Comparison of ENCODE assay signal across 10 cellular contexts in genomic region chr15:64845826-64846225, GRCh38. TPM values are rescaled to one million over a fixed set of nuclear protein-coding genes. Genes with fewer than 3 reads are reported as not detected.
DNase-seq lines count a peak whose midpoint lies in the region; ATAC-seq, FAIRE-seq and TF ChIP-seq lines count a peak whose summit lies in the region.
"Had no signal": no experiment of that assay in that cellular context is flagged by ENCODE, and none has a peak within 500 bp of the region (broad histone marks: within the 10 kb centered on the region; RNA-seq: fewer than 3 reads in every experiment).

No MANE protein-coding gene starts in this region.

- H3K9me3 Mint-ChIP-seq in central memory CD8-positive, alpha-beta T cell: no peaks in the 10 kb centered on the region
- no peaks in the 10 kb centered on the region for H3K9me3 Mint-ChIP-seq in naive thymus-derived CD4-positive, alpha-beta T cell

- peaks cover 73% of the 10 kb centered on the region for H3K4me1 ChIP-seq in left ventricle myocardium inferior
- H3K4me1 ChIP-seq in naive thymus-derived CD4-positive, alpha-beta T cell (ENCODE audit: control insufficient read depth in 2 of 2, insufficient read depth in 2 of 2, low read length in 2 of 2): peaks cover 35 to 38% of the 10 kb centered on the region in 2 donors

- no peaks in the 10 kb centered on the region for H3K27me3 ChIP-seq in left ventricle myocardium inferior (ENCODE audit: low read depth)
- no peaks in the 10 kb centered on the region for H3K27me3 ChIP-seq in naive thymus-derived CD4-positive, alpha-beta T cell (ENCODE audit: control insufficient read depth in 2 of 2, insufficient read depth in 2 of 2, low read length in 2 of 2)

- no peaks in the 10 kb centered on the region for H3K27me3 Mint-ChIP-seq in central memory CD8-positive, alpha-beta T cell
- H3K27me3 Mint-ChIP-seq in naive thymus-derived CD4-positive, alpha-beta T cell: no peaks in the 10 kb centered on the region

- no peak for TF ChIP-seq CTCF in left ventricle myocardium inferior (IDR thresholded peaks at IDR 0.05; ENCODE audit: borderline replicate concordance)

- no peak for DNase-seq in left ventricle myocardium inferior
- no peak for DNase-seq in left ventricle myocardium superior
- DNase-seq in central memory CD8-positive, alpha-beta T cell (ENCODE audit: low spot score in 2 of 2): no peak
- no peak for DNase-seq in naive thymus-derived CD4-positive, alpha-beta T cell
- DNase-seq in frontal cortex (ENCODE audit: low spot score in 2 of 2): no peak
- no peak for DNase-seq in midbrain (lab: John Stamatoyannopoulos, UW)
- DNase-seq: stimulated activated naive CD4-positive, alpha-beta T cell had no signal

- peak overlapping the region; percentile 89 for H3K27ac Mint-ChIP-seq in central memory CD8-positive, alpha-beta T cell (ENCODE audit: low read depth)
- H3K27ac Mint-ChIP-seq in naive thymus-derived CD4-positive, alpha-beta T cell: peak overlapping the region in 7 of 9 donors; percentile 19 to 91 (median 86)

- peak overlapping the region; percentile 99 for H3K27ac ChIP-seq in left ventricle myocardium inferior (replicated peaks)
- no peak overlapping the region for H3K27ac ChIP-seq in naive thymus-derived CD4-positive, alpha-beta T cell (ENCODE audit: low read depth, low read length)

- H3K4me3 ChIP-seq in left ventricle myocardium inferior: peak overlapping the region; percentile 99
- no peak overlapping the region for H3K4me3 ChIP-seq in naive thymus-derived CD4-positive, alpha-beta T cell (ENCODE audit: low read length)

- peaks cover 27% of the 10 kb centered on the region for H3K36me3 Mint-ChIP-seq in central memory CD8-positive, alpha-beta T cell (ENCODE audit: insufficient read depth)
- H3K36me3 Mint-ChIP-seq in naive thymus-derived CD4-positive, alpha-beta T cell: peaks cover 0 to 19% (median 10%) of the 10 kb centered on the region in 5 donors

- H3K36me3 ChIP-seq in left ventricle myocardium inferior: peaks cover 24% of the 10 kb centered on the region
- H3K36me3 ChIP-seq in naive thymus-derived CD4-positive, alpha-beta T cell (ENCODE audit: control insufficient read depth in 2 of 3, insufficient read depth in 3 of 3, low read length in 3 of 3): peaks cover 0 to 32% (median 6%) of the 10 kb centered on the region in 3 experiments

- ATAC-seq in left ventricle myocardium superior (no peak), HG03460 (IDR thresholded peaks at IDR 0.05; ENCODE audit: unreplicated experiment) (no peak), GM21381 (IDR thresholded peaks at IDR 0.05; ENCODE audit: unreplicated experiment) (no peak)
- ATAC-seq in central memory CD8-positive, alpha-beta T cell (replicated peaks; ENCODE audit: extremely low read depth, poor library complexity, severe bottlenecking): no peak
- no peak for ATAC-seq in naive thymus-derived CD4-positive, alpha-beta T cell

- no peak for FAIRE-seq in frontal cortex (lab: Jason Lieb, UNC)
- FAIRE-seq: D721Med had no signal

- CTCF ChIA-PET in naive thymus-derived CD4-positive, alpha-beta T cell (lab: Charles Lee): interaction anchor here (1.4 to 1.6 kb wide), 2 partner anchors 10 to 419 kb away, joined by 3 to 7 read pairs; no protein-coding TSS in a partner anchor

- peaks cover 75% of the 10 kb centered on the region for H3K4me1 Mint-ChIP-seq in central memory CD8-positive, alpha-beta T cell
- peaks cover 44 to 73% (median 63%) of the 10 kb centered on the region in 7 donors for H3K4me1 Mint-ChIP-seq in naive thymus-derived CD4-positive, alpha-beta T cell

- peak overlapping the region; percentile 95 for H3K4me3 Mint-ChIP-seq in central memory CD8-positive, alpha-beta T cell
- H3K4me3 Mint-ChIP-seq in naive thymus-derived CD4-positive, alpha-beta T cell: peak overlapping the region in 4 of 10 donors; percentile 26 to 97 (median 78)

- POLR2A ChIA-PET in naive thymus-derived CD4-positive, alpha-beta T cell (lab: Charles Lee): interaction anchor here (0.8 to 3.9 kb wide), 2 partner anchors 10 to 48 kb away, joined by 3 to 37 read pairs; no protein-coding TSS in a partner anchor

- H3K9me3 ChIP-seq in left ventricle myocardium inferior (replicated peaks): no peaks in the 10 kb centered on the region
- H3K9me3 ChIP-seq in naive thymus-derived CD4-positive, alpha-beta T cell (ENCODE audit: control insufficient read depth in 2 of 3, low read length in 3 of 3): no peaks in the 10 kb centered on the region

- intact Hi-C loops in left ventricle myocardium inferior (cut with micrococcal nuclease): loop anchor here (10.0 kb wide), 1 partner anchor 49 kb away; no protein-coding TSS in a partner anchor
- intact Hi-C loops in left ventricle myocardium superior (cut with micrococcal nuclease): loop anchor here (10.0 kb wide), 1 partner anchor 49 kb away; no protein-coding TSS in a partner anchor
- intact Hi-C loops in naive thymus-derived CD4-positive, alpha-beta T cell (cut with micrococcal nuclease): loop anchor here in 1 of 2 donors (10.0 kb wide), 1 partner anchor 461 kb away; the partner anchor contains the start of genes PCLAF and TRIP4

RNA-seq across cellular contexts. Expression of gene PLEKHO2, which starts 4.1 kb away (rescaled TPM):
- total RNA-seq in left ventricle myocardium inferior (8.0 TPM), left ventricle myocardium superior (8.5 TPM), frontal cortex (4.5 TPM)
- total RNA-seq in naive thymus-derived CD4-positive, alpha-beta T cell: 10 to 100 TPM in 4 of 5 experiments, 1 to 10 TPM in 1; 8.6 to 52.3 (median 14.0) TPM
- polyA plus RNA-seq in naive thymus-derived CD4-positive, alpha-beta T cell: 10 to 100 TPM; 10.3 to 20.9 TPM

RNA-seq across cellular contexts. Expression of gene PIF1, which starts 20.4 kb away (rescaled TPM):
- total RNA-seq in left ventricle myocardium inferior (0.41 TPM), left ventricle myocardium superior (0.42 TPM), frontal cortex (0.82 TPM)
- 10 to 100 TPM in 1 of 5 experiments, 1 to 10 TPM in 1, under 1 TPM in 1, not detected in 2; 0.34 to 30.2 (median 1.0) TPM for total RNA-seq in naive thymus-derived CD4-positive, alpha-beta T cell
- polyA plus RNA-seq in naive thymus-derived CD4-positive, alpha-beta T cell: not detected
